In the genomic region with DNA sequence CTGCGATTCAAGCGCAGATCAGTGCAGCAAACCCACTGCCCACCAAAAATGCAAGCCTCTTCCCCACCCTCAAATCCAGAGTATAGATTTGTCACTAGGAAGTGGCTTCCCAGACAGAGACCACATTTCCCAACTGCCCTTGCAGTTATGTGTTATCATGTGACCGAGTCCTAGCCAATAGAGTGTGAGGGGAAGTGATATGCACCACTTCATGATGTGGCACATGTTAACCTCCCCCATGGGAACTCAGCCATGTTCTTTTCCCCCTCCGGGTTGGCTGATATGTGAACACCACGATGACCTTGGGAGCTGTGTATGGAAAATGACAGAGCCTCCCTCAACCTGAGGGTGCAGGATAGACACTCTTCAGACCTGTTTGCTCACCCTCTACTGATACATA, we compare ENCODE assay signal across 17 cellular contexts. TPM values are rescaled to one million over a fixed set of nuclear protein-coding genes. Genes with fewer than 3 reads are reported as not detected.
A peak's percentile ranks its signal among the peaks of the same experiment; 100 is the strongest.
DNase-seq lines count a peak whose midpoint lies in the region; ATAC-seq, FAIRE-seq and TF ChIP-seq lines count a peak whose summit lies in the region.
"Had no signal": no experiment of that assay in that cellular context is flagged by ENCODE, and none has a peak within 500 bp of the region (broad histone marks: within the 10 kb centered on the region; RNA-seq: fewer than 3 reads in every experiment).

No MANE protein-coding gene starts in this region.

- POLR2A ChIA-PET in K562 (lab: Yijun Ruan, JAX): interaction anchor here (0.6 to 0.8 kb wide), 2 partner anchors 18 to 31 kb away, joined by 3 to 4 read pairs; no protein-coding TSS in a partner anchor

- 0% methylated on average over 5 of the region's 5 CpGs for WGBS in K562 (ENCODE audit: insufficient coverage, low coverage, missing lambda C conversion rate)

- ATAC-seq in K562 (peak; percentile 78), HG02840 (IDR thresholded peaks at IDR 0.05; ENCODE audit: low FRiP score, unreplicated experiment) (no peak)
- ATAC-seq: body of pancreas, natural killer cell had no signal

- H4K20me1 ChIP-seq in K562 (replicated peaks; ENCODE audit: control insufficient read depth, insufficient read depth, low read length): no peaks in the 10 kb centered on the region

- H2AFZ ChIP-seq in K562 (ENCODE audit: low read depth, low read length): peak overlapping the region; percentile 66

- no TSS peak for BruUV-seq in K562 (replicated peaks; lab: Mats Ljungman, UMichigan)

- H3K9me3 ChIP-seq in HAP-1: no peaks in the 10 kb centered on the region
- no peaks in the 10 kb centered on the region for H3K9me3 ChIP-seq in K562 (replicated peaks; ENCODE audit: control insufficient read depth, insufficient read depth, low read depth, low read length)
- H3K9me3 ChIP-seq: body of pancreas, sigmoid colon had no signal

- in situ Hi-C loops in HAP-1 (cut with MboI; ENCODE audit: low sequenced_read_pairs): no loop called here
- in situ Hi-C loops in K562 (cut with MboI): no loop called here

- no peak for TF ChIP-seq RAD21 in K562 (CRISPR knock-in tag; conservative IDR thresholded peaks at IDR 0.05 in 1 of 2, IDR thresholded peaks at IDR 0.05 in 1 of 2)

- H3K4me3 ChIP-seq in HAP-1 (no peak overlapping the region), K562 (no peak overlapping the region)
- H3K4me3 ChIP-seq: body of pancreas, sigmoid colon had no signal

- FAIRE-seq in K562 (lab: Jason Lieb, UNC): no peak

- H3K4me1 ChIP-seq in HAP-1 (no peaks in the 10 kb centered on the region), K562 (replicated peaks in 1 of 2; ENCODE audit: control insufficient read depth in 2 of 2, insufficient read depth in 2 of 2, low read length in 2 of 2) (no peaks in the 10 kb centered on the region)
- H3K4me1 ChIP-seq: body of pancreas, sigmoid colon had no signal

- no peaks in the 10 kb centered on the region for H3K27me3 ChIP-seq in HAP-1 (ENCODE audit: low read depth)
- peaks cover 5 to 19% of the 10 kb centered on the region in 2 experiments; a peak in 4 of 5 replicates for H3K27me3 ChIP-seq in K562 (ENCODE audit: control insufficient read depth in 2 of 2, insufficient read depth in 2 of 2, low read length in 2 of 2)
- H3K27me3 ChIP-seq: body of pancreas, sigmoid colon had no signal

- no peak for TF ChIP-seq POLR2A in K562 (conservative IDR thresholded peaks at IDR 0.05)

- no peak overlapping the region for H3K4me2 ChIP-seq in K562 (ENCODE audit: insufficient read depth, low read length)

- intact Hi-C loops in K562 (cut with micrococcal nuclease): no loop called here

- H3K9me1 ChIP-seq in K562 (ENCODE audit: control insufficient read depth, insufficient read depth, low read length): no peaks in the 10 kb centered on the region

- no peaks in the 10 kb centered on the region for H3K36me3 ChIP-seq in HAP-1 (replicated peaks)
- H3K36me3 ChIP-seq in K562 (ENCODE audit: control insufficient read depth, insufficient read depth, low read length): no peaks in the 10 kb centered on the region
- H3K36me3 ChIP-seq: sigmoid colon had no signal

- H3K27ac ChIP-seq in K562 (ENCODE audit: extremely low read depth, low read depth, low read length) (no peak overlapping the region), caudate nucleus (ENCODE audit: low read depth, low read length) (no peak overlapping the region)
- H3K27ac ChIP-seq: body of pancreas, sigmoid colon had no signal

- no peaks in the 10 kb centered on the region for H3K79me2 ChIP-seq in K562 (ENCODE audit: control insufficient read depth, insufficient read depth, low read length)

- H3K9ac ChIP-seq in K562 (ENCODE audit: insufficient read depth in 1 of 2, low read depth in 2 of 2, low read length in 2 of 2): no peak overlapping the region

- TF ChIP-seq EP300 in K562 (IDR thresholded peaks at IDR 0.05; ENCODE audit: low read length): no peak

- CTCF ChIA-PET in K562 (lab: Yijun Ruan, JAX; ENCODE audit: low intra/inter-chr PET ratio): no interaction called here

- TF ChIP-seq CTCF in K562 (IDR thresholded peaks at IDR 0.05 in 2 of 3, conservative IDR thresholded peaks at IDR 0.05 in 1 of 3; ENCODE audit: insufficient read depth in 2 of 3, low read depth in 1 of 3, low read length in 3 of 3): no peak

- peak; percentile 80 for DNase-seq in CMK (ENCODE audit: low read depth)
- peak; percentile 3 to 23 for DNase-seq in HAP-1 (ENCODE audit: low spot score in 2 of 2)
- peak; percentile 14 for DNase-seq in NCI-H446 treated with DMSO at 0.1 percent for 48 hours (lab: John Stamatoyannopoulos, UW)
- peak; percentile 33 to 53 (median 40) for DNase-seq in K562 (ENCODE audit: extremely low read depth in 1 of 4, low spot score in 3 of 4)
- DNase-seq in medulla oblongata (ENCODE audit: extremely low spot score): no peak
- DNase-seq in caudate nucleus (lab: John Stamatoyannopoulos, UW): no peak
- DNase-seq: activated CD4-positive, alpha-beta T cell treated with anti-CD3 and anti-CD28 coated beads, Interleukin-2, amount 50 U/mL, for 4 hours; activated gamma-delta T cell; Calu3; endodermal cell; natural killer cell; NCI-H1048; NCI-H748 treated with DMSO at 0.1 percent for 48 hours; sigmoid colon had no signal

TF ChIP-seq in K562, 482 proteins besides CTCF, POLR2A, EP300 and RAD21 (continues in another document):
- TF ChIP-seq CREM (IDR thresholded peaks at IDR 0.05; ENCODE audit: low read depth) (0 out of 2 replicates have a peak, but pooled peaks have one; percentile 13), CTBP1 (IDR thresholded peaks at IDR 0.05; ENCODE audit: borderline replicate concordance) (no peak), ZSCAN32 (CRISPR knock-in tag; IDR thresholded peaks at IDR 0.05) (no peak), RHOXF2B (CRISPR knock-in tag; conservative IDR thresholded peaks at IDR 0.05) (no peak)
- TF ChIP-seq, protein P1, sequence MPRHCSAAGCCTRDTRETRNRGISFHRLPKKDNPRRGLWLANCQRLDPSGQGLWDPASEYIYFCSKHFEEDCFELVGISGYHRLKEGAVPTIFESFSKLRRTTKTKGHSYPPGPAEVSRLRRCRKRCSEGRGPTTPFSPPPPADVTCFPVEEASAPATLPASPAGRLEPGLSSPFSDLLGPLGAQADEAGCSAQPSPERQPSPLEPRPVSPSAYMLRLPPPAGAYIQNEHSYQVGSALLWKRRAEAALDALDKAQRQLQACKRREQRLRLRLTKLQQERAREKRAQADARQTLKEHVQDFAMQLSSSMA (CRISPR knock-in tag; IDR thresholded peaks at IDR 0.05): no peak
- TF ChIP-seq, protein P2, sequence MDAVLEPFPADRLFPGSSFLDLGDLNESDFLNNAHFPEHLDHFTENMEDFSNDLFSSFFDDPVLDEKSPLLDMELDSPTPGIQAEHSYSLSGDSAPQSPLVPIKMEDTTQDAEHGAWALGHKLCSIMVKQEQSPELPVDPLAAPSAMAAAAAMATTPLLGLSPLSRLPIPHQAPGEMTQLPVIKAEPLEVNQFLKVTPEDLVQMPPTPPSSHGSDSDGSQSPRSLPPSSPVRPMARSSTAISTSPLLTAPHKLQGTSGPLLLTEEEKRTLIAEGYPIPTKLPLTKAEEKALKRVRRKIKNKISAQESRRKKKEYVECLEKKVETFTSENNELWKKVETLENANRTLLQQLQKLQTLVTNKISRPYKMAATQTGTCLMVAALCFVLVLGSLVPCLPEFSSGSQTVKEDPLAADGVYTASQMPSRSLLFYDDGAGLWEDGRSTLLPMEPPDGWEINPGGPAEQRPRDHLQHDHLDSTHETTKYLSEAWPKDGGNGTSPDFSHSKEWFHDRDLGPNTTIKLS (IDR thresholded peaks at IDR 0.05; ENCODE audit: borderline replicate concordance, low read depth): peak; percentile 70; the same call in 1 of the 2 replicates

RNA-seq across cellular contexts. Expression of a gene that starts 50.8 kb away (rescaled TPM):
- total RNA-seq in K562 (2011; cell fraction: chromatin; rRNA removed; ENCODE audit: low replicate concordance): not detected in 2 replicates
- not detected in 2 replicates for total RNA-seq in K562 (2011; cell fraction: nucleolus; rRNA removed)
- total RNA-seq in K562 (2011; cell fraction: nucleoplasm; rRNA removed): not detected in 2 replicates
- total RNA-seq in K562 (2014; rRNA removed) (not detected in 2 replicates), K562 (2014; rRNA removed; fragmentation: Illumina TruSeq; extraction: Trizol) (not detected in 2 replicates), K562 (2015; rRNA removed; fragmentation: Illumina TruSeq; extraction: Trizol) (not detected in 2 replicates), K562 (2021) (not detected in 2 replicates)
- polyA plus RNA-seq in K562 (2011; rRNA removed) (not detected in 2 replicates), K562 (2014; fragmentation: Illumina TruSeq; extraction: Trizol) (not detected in 2 replicates), K562 (2014; fragmentation: Nextera tagmentation; extraction: Ambion mirVana) (not detected), K562 (2014; rRNA removed) (not detected in 2 replicates)
- polyA plus RNA-seq in K562 (2011; cell fraction: cytosol; rRNA removed): not detected in 2 replicates
- polyA plus RNA-seq in K562 (2011; cell fraction: nucleus; rRNA removed): not detected in 2 replicates
- polyA plus RNA-seq in K562 (2012): not detected in 2 replicates
- polyA minus RNA-seq in K562 (2011; rRNA and poly(A)+ RNA removed): not detected in 2 replicates
- not detected in 2 replicates for polyA minus RNA-seq in K562 (2011; cell fraction: cytosol; rRNA and poly(A)+ RNA removed)
- not detected in 2 replicates for polyA minus RNA-seq in K562 (2011; cell fraction: nucleus; rRNA and poly(A)+ RNA removed)
- total RNA-seq: body of pancreas, Calu3, endodermal cell, natural killer cell, sigmoid colon, temporal lobe had no signal
- polyA plus RNA-seq: sigmoid colon had no signal

RNA-seq across cellular contexts. Expression of a gene that starts 59.9 kb away (rescaled TPM):
- not detected in 2 replicates for total RNA-seq in K562 (2011; cell fraction: chromatin; rRNA removed; ENCODE audit: low replicate concordance)
- not detected in 2 replicates for total RNA-seq in K562 (2011; cell fraction: nucleolus; rRNA removed)
- not detected in 2 replicates for total RNA-seq in K562 (2011; cell fraction: nucleoplasm; rRNA removed)
- total RNA-seq in K562 (2014; rRNA removed) (not detected in 2 replicates), K562 (2014; rRNA removed; fragmentation: Illumina TruSeq; extraction: Trizol) (not detected in 2 replicates), K562 (2015; rRNA removed; fragmentation: Illumina TruSeq; extraction: Trizol) (not detected in 2 replicates), K562 (2021) (not detected in 2 replicates)
- polyA plus RNA-seq in K562 (2011; rRNA removed) (not detected in 2 replicates), K562 (2014; fragmentation: Illumina TruSeq; extraction: Trizol) (not detected in 2 replicates), K562 (2014; fragmentation: Nextera tagmentation; extraction: Ambion mirVana) (not detected), K562 (2014; rRNA removed) (not detected in 2 replicates)
- polyA plus RNA-seq in K562 (2011; cell fraction: cytosol; rRNA removed): not detected in 2 replicates
- polyA plus RNA-seq in K562 (2011; cell fraction: nucleus; rRNA removed): not detected in 2 replicates
- not detected in 2 replicates for polyA plus RNA-seq in K562 (2012)
- not detected in 2 replicates for polyA minus RNA-seq in K562 (2011; rRNA and poly(A)+ RNA removed)
- polyA minus RNA-seq in K562 (2011; cell fraction: cytosol; rRNA and poly(A)+ RNA removed): not detected in 2 replicates
- not detected in 2 replicates for polyA minus RNA-seq in K562 (2011; cell fraction: nucleus; rRNA and poly(A)+ RNA removed)
- total RNA-seq: body of pancreas, Calu3, endodermal cell, natural killer cell, sigmoid colon, temporal lobe had no signal
- polyA plus RNA-seq: sigmoid colon had no signal

Comparison
In these comparisons a context has a peak if more than half of its experiments do, and no peak if none do; other contexts are left out.
1. DNase-seq: peak in CMK (single experiment), HAP-1 (2 of 2), NCI-H446 treated with DMSO at 0.1 percent for 48 hours (single experiment) and K562 (4 of 4); none in medulla oblongata (single experiment) and caudate nucleus (0 of 61).